10 cellular contexts compared by ENCODE assay signal in genomic region chr6:26222587-26222986, GRCh38.
DNase-seq lines count a peak whose midpoint lies in the region; ATAC-seq and TF ChIP-seq lines count a peak whose summit lies in the region.
"Had no signal": no experiment of that assay in that cellular context is flagged by ENCODE, and none has a peak within 500 bp of the region (broad histone marks: within the 10 kb centered on the region; RNA-seq: fewer than 3 reads in every experiment).

No MANE protein-coding gene starts in this region.

- H3K36me3 ChIP-seq in DOHH2 (ENCODE audit: control insufficient read depth, low read length) (peaks cover 22% of the 10 kb centered on the region), PC-9 (ENCODE audit: low read depth) (peaks cover 18% of the 10 kb centered on the region), gastroesophageal sphincter (peaks cover 0 to 4% of the 10 kb centered on the region in 2 donors)
- H3K36me3 ChIP-seq: vagina had no signal

- H3K4me1 ChIP-seq in DOHH2 (ENCODE audit: control insufficient read depth, low read length) (peaks cover 79% of the 10 kb centered on the region), PC-9 (replicated peaks; ENCODE audit: insufficient read depth) (peaks cover 23% of the 10 kb centered on the region), gastroesophageal sphincter (peaks cover 0 to 26% (median 0%) of the 10 kb centered on the region in 3 donors)
- H3K4me1 ChIP-seq: vagina had no signal

- POLR2A ChIA-PET in PC-9 (lab: Charles Lee; ENCODE audit: unreplicated experiment) = interaction anchor here (0.5 to 1.4 kb wide), 12 partner anchors 8 to 1499 kb away, joined by 3 to 55 read pairs (median 6); a partner anchor contains a TSS

- H3K27ac ChIP-seq in 22Rv1 = peak overlapping the region; percentile 97
- H3K27ac ChIP-seq in DOHH2 (ENCODE audit: low read depth, low read length) = peak overlapping the region; percentile 86
- peak overlapping the region; percentile 96 for H3K27ac ChIP-seq in PC-9
- H3K27ac ChIP-seq in gastroesophageal sphincter = peak overlapping the region in 3 of 4 donors; percentile 85 to 93 (median 86)

- no TSS peak for BruUV-seq in PC-9 (replicated peaks; lab: Mats Ljungman, UMichigan)

- CTCF ChIA-PET in PC-9 (lab: Charles Lee) = interaction anchor here (0.6 kb wide), 1 partner anchor 44 kb away, joined by 4 read pairs; no protein-coding TSS in a partner anchor

- TF ChIP-seq CTCF in 22Rv1 (IDR thresholded peaks at IDR 0.05) = no peak
- TF ChIP-seq CTCF in DOHH2 (IDR thresholded peaks at IDR 0.05; ENCODE audit: low read depth, low read length, poor library complexity, severe bottlenecking) = no peak
- no peak for TF ChIP-seq CTCF in PC-9 (conservative IDR thresholded peaks at IDR 0.05)
- no peak for TF ChIP-seq CTCF in gastroesophageal sphincter (IDR thresholded peaks at IDR 0.05)

- intact Hi-C loops in PC-9 (cut with micrococcal nuclease; ENCODE audit: unreplicated experiment) = loop anchor here (5.0 kb wide), 1 partner anchor 375 kb away; the partner anchor contains the start of gene ABT1

- ATAC-seq in gastroesophageal sphincter (no peak), HG03095 (IDR thresholded peaks at IDR 0.05; ENCODE audit: unreplicated experiment) (no peak), GM18520 (IDR thresholded peaks at IDR 0.05; ENCODE audit: unreplicated experiment) (no peak)

- H2AFZ ChIP-seq in PC-9 = peak overlapping the region; percentile 83

- WGBS in gastroesophageal sphincter (ENCODE audit: low coverage in 1 of 2), 2 donors = 18 to 29% methylated on average over 2 to 4 of the region's 5 CpGs

- H3K4me2 ChIP-seq in DOHH2 (ENCODE audit: low read length) (peak overlapping the region; percentile 75), PC-9 (peak overlapping the region; percentile 91)

- no peak for DNase-seq in PC-9
- no peak for DNase-seq in middle frontal gyrus (ENCODE audit: extremely low spot score, low spot score)
- DNase-seq in DMS153 treated with DMSO at 0.1 percent for 48 hours (lab: John Stamatoyannopoulos, UW; ENCODE audit: unreplicated experiment) = no peak
- DNase-seq: NCI-H345 had no signal

- H3K9me2 ChIP-seq in DOHH2 (replicated peaks; ENCODE audit: control insufficient read depth, low read length) = no peaks in the 10 kb centered on the region
- no peaks in the 10 kb centered on the region for H3K9me2 ChIP-seq in PC-9 (ENCODE audit: insufficient read depth)

- no peak for TF ChIP-seq POLR2A in gastroesophageal sphincter (IDR thresholded peaks at IDR 0.05)

- H3F3A ChIP-seq in DOHH2 (ENCODE audit: control insufficient read depth, insufficient read depth) (peaks cover 41% of the 10 kb centered on the region), PC-9 (ENCODE audit: insufficient read depth, low read depth) (peaks cover 39% of the 10 kb centered on the region)

- H3K27me3 ChIP-seq in DOHH2 (ENCODE audit: control insufficient read depth, low read length) = no peaks in the 10 kb centered on the region
- no peaks in the 10 kb centered on the region for H3K27me3 ChIP-seq in PC-9 (ENCODE audit: insufficient read depth, low read depth)
- peaks cover 38% of the 10 kb centered on the region for H3K27me3 ChIP-seq in gastroesophageal sphincter
- H3K27me3 ChIP-seq: vagina had no signal

- peaks cover 6% of the 10 kb centered on the region; the same call in 1 of the 2 replicates for H3K9me3 ChIP-seq in DOHH2 (ENCODE audit: control insufficient read depth, insufficient read depth, low read length)
- no peaks in the 10 kb centered on the region; the same call in 1 of the 2 replicates for H3K9me3 ChIP-seq in PC-9 (ENCODE audit: insufficient read depth, low read depth)
- peaks cover 0 to 7% (median 0%) of the 10 kb centered on the region in 3 donors for H3K9me3 ChIP-seq in gastroesophageal sphincter
- H3K9me3 ChIP-seq: vagina had no signal

- H3K4me3 ChIP-seq in DOHH2 (ENCODE audit: low read length) = peak overlapping the region; percentile 71
- peak overlapping the region; percentile 96; the same call in 1 of the 2 replicates for H3K4me3 ChIP-seq in PC-9
- H3K4me3 ChIP-seq in gastroesophageal sphincter = no peak overlapping the region

- peaks cover 37% of the 10 kb centered on the region for H3K79me2 ChIP-seq in DOHH2 (ENCODE audit: control insufficient read depth, low read length)
- peaks cover 18% of the 10 kb centered on the region for H3K79me2 ChIP-seq in PC-9 (ENCODE audit: low read depth)

- no peak for TF ChIP-seq EP300 in gastroesophageal sphincter (IDR thresholded peaks at IDR 0.05)

- H4K20me1 ChIP-seq in DOHH2 (ENCODE audit: control insufficient read depth, insufficient read depth, low read depth, low read length) (no peaks in the 10 kb centered on the region), PC-9 (ENCODE audit: insufficient read depth) (no peaks in the 10 kb centered on the region)

Comparison
In these comparisons a context has a peak if more than half of its experiments do, and no peak if none do; other contexts are left out.
1. H3K4me3 ChIP-seq: peak in DOHH2 (single experiment) and PC-9 (single experiment); none in gastroesophageal sphincter (0 of 2).
2. Peak in every context shown above with its lines, with median percentiles within 50 percentile points of each other: H3K27ac ChIP-seq.